25 cellular contexts compared by ENCODE assay signal in genomic region chrX:117397846-117398245, GRCh38.
"Had no signal": no experiment of that assay in that cellular context is flagged by ENCODE, and none has a peak within 500 bp of the region (broad histone marks: within the 10 kb centered on the region; RNA-seq: fewer than 3 reads in every experiment).

No MANE protein-coding gene starts in this region.

- H3K36me3 Mint-ChIP-seq: IgD-negative memory B cell had no signal

- H3K27ac ChIP-seq: HL-60, KMS-11 had no signal

- H3K4me3 Mint-ChIP-seq: IgD-negative memory B cell had no signal

- ATAC-seq: K562, Panc1 had no signal

- DNase-seq: Kasumi-1, MV-4-11, NCI-H1048, NCI-H1105, NCI-H1417, NCI-H146, NCI-H1694 treated with DMSO at 0.1 percent for 48 hours, NCI-H1930, NCI-H2081 treated with DMSO at 0.1 percent for 48 hours, NCI-H2171, NCI-H226, NCI-H446, NCI-H510A, NCI-H524 treated with DMSO at 0.1 percent for 48 hours, NCI-H69, NCI-H774, Right ventricle myocardium superior, SK-N-SH, SW 1271 had no signal

- H3K4me3 ChIP-seq: K562 had no signal

- H3K27ac Mint-ChIP-seq: IgD-negative memory B cell had no signal

- FAIRE-seq: HTR-8/SVneo, K562 had no signal

- H3K4me1 Mint-ChIP-seq: IgD-negative memory B cell had no signal

- H3K4me2 ChIP-seq: KMS-11, SK-N-SH had no signal

- H3K9me3 ChIP-seq: SK-N-SH had no signal

- H3K27me3 Mint-ChIP-seq: IgD-negative memory B cell had no signal

- H3K9me2 ChIP-seq: SK-N-SH had no signal
